8 cellular contexts compared by ENCODE assay signal in the genomic region with DNA sequence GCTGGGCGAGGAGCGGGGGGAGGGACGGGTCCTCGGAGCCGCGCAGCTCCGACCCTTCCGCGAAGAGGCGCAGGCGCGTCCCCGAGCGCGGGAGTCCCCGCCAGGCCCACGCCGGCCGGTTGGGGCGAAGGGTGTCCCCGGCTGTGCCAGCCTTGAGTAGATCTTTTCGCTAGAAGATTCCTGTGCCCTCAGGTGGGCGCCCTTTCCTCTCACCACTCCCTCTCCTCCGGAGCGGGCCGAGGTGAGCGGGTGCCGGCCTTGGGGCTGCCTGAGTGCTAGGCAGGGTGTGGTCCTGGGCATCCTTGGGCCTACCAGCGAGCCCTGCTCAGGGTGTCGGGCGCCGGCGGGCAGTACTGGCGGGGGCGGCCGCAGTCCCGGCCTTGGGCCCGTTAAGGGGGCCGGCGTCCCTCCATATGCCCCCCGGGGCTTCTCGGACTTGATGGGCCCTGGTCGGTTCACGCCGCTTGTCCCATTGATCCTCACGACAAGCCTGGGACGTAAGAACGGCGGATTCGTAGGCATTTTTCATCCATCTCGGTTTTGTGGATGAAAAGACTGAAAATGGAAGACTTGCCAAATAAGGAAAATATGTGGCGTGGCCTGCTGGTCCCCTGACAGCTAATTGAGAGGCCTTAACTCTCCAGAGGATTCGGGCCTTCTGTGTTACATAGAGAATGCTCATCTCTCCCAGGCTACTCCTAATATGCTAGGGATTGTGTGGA. TPM values are rescaled to one million over a fixed set of nuclear protein-coding genes. Genes with fewer than 3 reads are reported as not detected.
DNase-seq lines count a peak whose midpoint lies in the region; ATAC-seq and TF ChIP-seq lines count a peak whose summit lies in the region.

No MANE protein-coding gene starts in this region.

- H3K27me3 Mint-ChIP-seq in WTC11 (ENCODE audit: low read depth): no peaks in the 10 kb centered on the region; the same call in 1 of the 2 replicates
- no peaks in the 10 kb centered on the region for H3K27me3 Mint-ChIP-seq in central memory CD8-positive, alpha-beta T cell

- TF ChIP-seq CTCF in WTC11 (IDR thresholded peaks at IDR 0.05): no peak

- peaks cover 13% of the 10 kb centered on the region for H3K36me3 Mint-ChIP-seq in WTC11
- H3K36me3 Mint-ChIP-seq in central memory CD8-positive, alpha-beta T cell (ENCODE audit: insufficient read depth): peaks cover 27% of the 10 kb centered on the region

- CTCF ChIA-PET in WTC11 (lab: Charles Lee): interaction anchor here (0.7 to 1.0 kb wide), 2 partner anchors 12 to 488 kb away, joined by 3 read pairs; no protein-coding TSS in a partner anchor

- no peak overlapping the region for H3K27ac Mint-ChIP-seq in WTC11
- H3K27ac Mint-ChIP-seq in central memory CD8-positive, alpha-beta T cell (ENCODE audit: low read depth): peak overlapping the region; percentile 94

- ATAC-seq in HG02870 (IDR thresholded peaks at IDR 0.05; ENCODE audit: unreplicated experiment) (peak; percentile 32), WTC11 (peak; percentile 67)
- peak; percentile 19 for ATAC-seq in central memory CD8-positive, alpha-beta T cell (replicated peaks; ENCODE audit: extremely low read depth, poor library complexity, severe bottlenecking)

- peaks cover 31% of the 10 kb centered on the region for H3K4me1 Mint-ChIP-seq in WTC11
- peaks cover 36% of the 10 kb centered on the region for H3K4me1 Mint-ChIP-seq in central memory CD8-positive, alpha-beta T cell

- DNase-seq in NK-92 treated with Interleukin-12 subunit alpha and Interleukin-12 subunit beta, amount 100 ng/mL, for 24 hours (lab: John Stamatoyannopoulos, UW): peak; percentile 63
- DNase-seq in NK-92 (lab: John Stamatoyannopoulos, UW; ENCODE audit: unreplicated experiment) (no peak), NCI-H146 treated with DMSO at 0.1 percent for 48 hours (lab: John Stamatoyannopoulos, UW; ENCODE audit: unreplicated experiment) (peak; percentile 40), WTC11 (ENCODE audit: low spot score) (peak; percentile 51), kidney tubule cell (ENCODE audit: low spot score) (peak; percentile 68)
- peak; percentile 38 to 45 for DNase-seq in central memory CD8-positive, alpha-beta T cell (ENCODE audit: low spot score in 2 of 2)
- peak in 3 of 4 experiments; percentile 21 to 54 (median 43) for DNase-seq in stimulated activated CD4-positive, alpha-beta T cell treated with anti-CD3 and anti-CD28 coated beads, Interleukin-1b, Interleukin-23, amount 100 ng/mL, for 24 hours (ENCODE audit: low read depth in 4 of 4, low spot score in 1 of 4)

- POLR2A ChIA-PET in WTC11 (lab: Charles Lee): interaction anchor here (0.5 to 1.4 kb wide), 4 partner anchors 9 to 137 kb away, joined by 3 to 7 read pairs (median 3); no protein-coding TSS in a partner anchor

- H3K4me3 Mint-ChIP-seq in WTC11: peak overlapping the region; percentile 81
- peak overlapping the region; percentile 78 for H3K4me3 Mint-ChIP-seq in central memory CD8-positive, alpha-beta T cell

- peaks cover 5% of the 10 kb centered on the region; the same call in 1 of the 2 replicates for H3K9me3 Mint-ChIP-seq in WTC11
- no peaks in the 10 kb centered on the region for H3K9me3 Mint-ChIP-seq in central memory CD8-positive, alpha-beta T cell

TF ChIP-seq in WTC11, 78 proteins besides CTCF, POLR2A, EP300 and RAD21:
- TF ChIP-seq, protein P1, sequence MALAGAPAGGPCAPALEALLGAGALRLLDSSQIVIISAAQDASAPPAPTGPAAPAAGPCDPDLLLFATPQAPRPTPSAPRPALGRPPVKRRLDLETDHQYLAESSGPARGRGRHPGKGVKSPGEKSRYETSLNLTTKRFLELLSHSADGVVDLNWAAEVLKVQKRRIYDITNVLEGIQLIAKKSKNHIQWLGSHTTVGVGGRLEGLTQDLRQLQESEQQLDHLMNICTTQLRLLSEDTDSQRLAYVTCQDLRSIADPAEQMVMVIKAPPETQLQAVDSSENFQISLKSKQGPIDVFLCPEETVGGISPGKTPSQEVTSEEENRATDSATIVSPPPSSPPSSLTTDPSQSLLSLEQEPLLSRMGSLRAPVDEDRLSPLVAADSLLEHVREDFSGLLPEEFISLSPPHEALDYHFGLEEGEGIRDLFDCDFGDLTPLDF (CRISPR knock-in tag; IDR thresholded peaks at IDR 0.05): peak; percentile 30; the same call in 1 of the 2 replicates
- TF ChIP-seq HMGXB4 (CRISPR knock-in tag; IDR thresholded peaks at IDR 0.05) (peak; percentile 77; the same call in 1 of the 2 replicates), MLX (CRISPR knock-in tag; IDR thresholded peaks at IDR 0.05) (0 out of 2 replicates have a peak, but pooled peaks have one; percentile 25), NR2C2 (CRISPR knock-in tag; IDR thresholded peaks at IDR 0.05) (peak; percentile 47; the same call in 1 of the 2 replicates), NFYB (CRISPR knock-in tag; conservative IDR thresholded peaks at IDR 0.05; ENCODE audit: low read depth) (no peak)
TF ChIP-seq in WTC11: peak in this region for 4.

RNA-seq across cellular contexts. Expression of gene DEGS1, which starts 0.7 kb away (rescaled TPM):
- 30.2 to 31.6 TPM (median 30.7 TPM) in 3 replicates for total RNA-seq in WTC11 (2021)
